In the genomic region with DNA sequence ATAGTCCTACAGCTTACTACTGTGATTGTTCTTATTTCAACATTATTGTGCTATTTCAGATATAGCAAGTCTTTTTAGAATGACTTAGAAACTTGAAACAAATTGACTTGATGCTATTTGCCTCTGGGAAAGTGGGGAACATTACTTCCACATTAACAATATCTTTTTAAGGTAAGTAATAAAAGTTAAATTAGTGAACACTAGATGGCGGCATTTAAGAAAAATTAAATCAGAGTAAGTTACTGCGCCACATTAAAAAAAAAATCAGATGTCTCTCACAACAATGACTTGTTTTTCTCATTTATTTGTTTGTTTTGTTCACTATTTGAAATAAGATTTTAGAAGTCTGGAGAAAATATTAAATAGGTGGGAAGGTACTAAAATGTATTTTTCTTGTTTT, we compare ENCODE assay signal across 8 cellular contexts.
DNase-seq lines count a peak whose midpoint lies in the region; ATAC-seq and TF ChIP-seq lines count a peak whose summit lies in the region.

No MANE protein-coding gene starts in this region.

- no peaks in the 10 kb centered on the region for H4K20me1 ChIP-seq in SK-N-SH (ENCODE audit: insufficient read depth)

- CTCF ChIA-PET in SK-N-SH (lab: Yijun Ruan, JAX) = interaction anchor here (0.8 to 3.2 kb wide), 3 partner anchors 91 to 1023 kb away, joined by 3 to 24 read pairs (median 3); no protein-coding TSS in a partner anchor

- no peaks in the 10 kb centered on the region for H3K4me1 ChIP-seq in SK-N-SH (ENCODE audit: control insufficient read depth in 1 of 2, insufficient read depth in 2 of 2, low read depth in 1 of 2, low read length in 1 of 2)

- no peak overlapping the region; a peak in 1 of 4 replicates for H3K4me3 ChIP-seq in SK-N-SH (ENCODE audit: low read depth in 2 of 2, low read length in 1 of 2)
- no peak overlapping the region for H3K4me3 ChIP-seq in H7 (ENCODE audit: insufficient read depth, low read depth, low read length)

- no peaks in the 10 kb centered on the region for H3K9me2 ChIP-seq in SK-N-SH

- H3K36me3 ChIP-seq in SK-N-SH (replicated peaks in 1 of 2; ENCODE audit: control insufficient read depth in 1 of 2, insufficient read depth in 2 of 2, low read length in 1 of 2) (no peaks in the 10 kb centered on the region), H7 (replicated peaks; ENCODE audit: control insufficient read depth, insufficient read depth, low read length) (no peaks in the 10 kb centered on the region)

- TF ChIP-seq RAD21 in SK-N-SH (IDR thresholded peaks at IDR 0.05; ENCODE audit: low read length) = peak; percentile 66

- no peaks in the 10 kb centered on the region for H3K9me3 ChIP-seq in SK-N-SH

- H2AFZ ChIP-seq in SK-N-SH (ENCODE audit: low read depth) = no peak overlapping the region

- H3K79me2 ChIP-seq in SK-N-SH (ENCODE audit: insufficient read depth) = no peaks in the 10 kb centered on the region; the same call in 1 of the 2 replicates

- ATAC-seq in HG02884 (IDR thresholded peaks at IDR 0.05; ENCODE audit: unreplicated experiment) = no peak

- WGBS in SK-N-SH (ENCODE audit: low lambda C conversion rate) = 24% methylated on average over 2 of the region's 2 CpGs

- H3K27me3 ChIP-seq in SK-N-SH (ENCODE audit: insufficient read depth) (no peaks in the 10 kb centered on the region), H7 (ENCODE audit: control insufficient read depth, insufficient read depth, low read length) (no peaks in the 10 kb centered on the region)

- H3K4me2 ChIP-seq in SK-N-SH = no peak overlapping the region

- no peak overlapping the region for H3K9ac ChIP-seq in SK-N-SH

- no peak overlapping the region for H3K27ac ChIP-seq in SK-N-SH (ENCODE audit: low read depth in 2 of 2, low read length in 1 of 2)

- DNase-seq in CD1c-positive myeloid dendritic cell (ENCODE audit: extremely low spot score) (peak; percentile 8), KBM-7 (peak; percentile 46), SK-N-SH (peak; percentile 15), inferior parietal cortex (ENCODE audit: extremely low spot score) (peak; percentile 67), H7 (no peak), mucosa of gallbladder (ENCODE audit: low spot score) (no peak)
- no peak for DNase-seq in central memory CD4-positive, alpha-beta T cell

- POLR2A ChIA-PET in SK-N-SH (lab: Yijun Ruan, JAX) = no interaction called here

- TF ChIP-seq CTCF in SK-N-SH (IDR thresholded peaks at IDR 0.05) = peak; percentile 68

- no peak for TF ChIP-seq EP300 in SK-N-SH (IDR thresholded peaks at IDR 0.05; ENCODE audit: borderline replicate concordance in 1 of 2, low read depth in 1 of 2, low read length in 1 of 2)

- no peaks in the 10 kb centered on the region for H3F3A ChIP-seq in SK-N-SH (replicated peaks; ENCODE audit: insufficient read depth)

- in situ Hi-C loops in KBM-7 (cut with MboI; ENCODE audit: low pct_unique_long_range_greater_than_20kb, low sequenced_read_pairs) = no loop called here

TF ChIP-seq in SK-N-SH, 30 proteins besides CTCF, POLR2A, EP300 and RAD21:
- TF ChIP-seq JUND (IDR thresholded peaks at IDR 0.05) (no peak), SMC3 (IDR thresholded peaks at IDR 0.05; ENCODE audit: low read depth, low read length) (peak; percentile 34), NRF1 (IDR thresholded peaks at IDR 0.05; ENCODE audit: low read depth, low read length) (no peak), RXRA (IDR thresholded peaks at IDR 0.05; ENCODE audit: borderline replicate concordance, low read depth) (no peak)

Comparison
In these comparisons a context has a peak if more than half of its experiments do, and no peak if none do; other contexts are left out.
1. DNase-seq: peak in CD1c-positive myeloid dendritic cell (single experiment), KBM-7 (single experiment), SK-N-SH (single experiment) and inferior parietal cortex (single experiment); none in H7 (single experiment), central memory CD4-positive, alpha-beta T cell (single experiment) and mucosa of gallbladder (single experiment).